Comparison of ENCODE assay signal across 10 cellular contexts in the genomic region with DNA sequence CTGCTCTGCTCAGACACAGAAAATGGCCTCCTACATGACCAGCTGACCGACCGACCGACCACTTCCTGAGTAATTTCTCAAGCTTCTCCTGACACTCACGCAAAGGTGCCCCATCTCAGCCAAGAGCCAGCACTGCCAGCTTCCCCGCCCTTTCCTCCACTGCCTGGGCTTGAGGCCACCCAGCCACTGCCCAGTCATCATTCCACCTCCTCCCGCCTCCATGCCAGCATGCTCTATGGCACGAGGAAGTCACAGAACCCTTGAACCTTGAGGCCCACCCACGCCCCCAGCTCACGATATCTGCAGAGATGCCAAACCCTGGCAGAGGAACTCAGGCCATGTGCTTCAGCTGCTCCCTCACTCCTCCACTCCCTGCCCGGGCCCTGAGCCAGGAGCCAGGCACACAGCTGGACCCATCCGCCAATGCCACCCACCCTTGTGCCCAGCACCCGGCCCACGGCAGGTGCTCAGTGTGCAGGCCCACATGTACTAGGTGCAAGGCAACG. TPM values are rescaled to one million over a fixed set of nuclear protein-coding genes. Genes with fewer than 3 reads are reported as not detected.
DNase-seq lines count a peak whose midpoint lies in the region; ATAC-seq, FAIRE-seq and TF ChIP-seq lines count a peak whose summit lies in the region.
"Had no signal": no experiment of that assay in that cellular context is flagged by ENCODE, and none has a peak within 500 bp of the region (broad histone marks: within the 10 kb centered on the region; RNA-seq: fewer than 3 reads in every experiment).

No MANE protein-coding gene starts in this region.

- no peak overlapping the region for H3K4me3 Mint-ChIP-seq in CD8-positive, alpha-beta T cell
- H3K4me3 Mint-ChIP-seq in endodermal cell, result no peak overlapping the region

- no peak for TF ChIP-seq POLR2A in H54 (IDR thresholded peaks at IDR 0.05; ENCODE audit: low read depth, low read length)

- FAIRE-seq in H54 (lab: Jason Lieb, UNC), result no peak

- H3K36me3 Mint-ChIP-seq in CD8-positive, alpha-beta T cell, result peaks cover 10% of the 10 kb centered on the region
- H3K36me3 Mint-ChIP-seq in endodermal cell (ENCODE audit: low read depth), result no peaks in the 10 kb centered on the region
- H3K36me3 Mint-ChIP-seq: naive thymus-derived CD8-positive, alpha-beta T cell had no signal

- no peak overlapping the region for H3K14ac ChIP-seq in neuronal stem cell (ENCODE audit: low read length)

- H3K27ac ChIP-seq in CD8-positive, alpha-beta T cell (ENCODE audit: low read depth, low read length), result no peak overlapping the region
- H3K27ac ChIP-seq in endodermal cell (ENCODE audit: low read depth, low read length) (no peak overlapping the region), neuronal stem cell (replicated peaks; ENCODE audit: low read length) (no peak overlapping the region)

- H2BK15ac ChIP-seq in neuronal stem cell (ENCODE audit: low read length), result no peak overlapping the region

- no peaks in the 10 kb centered on the region for H3K9me3 Mint-ChIP-seq in CD8-positive, alpha-beta T cell
- H3K9me3 Mint-ChIP-seq in endodermal cell, result no peaks in the 10 kb centered on the region
- H3K9me3 Mint-ChIP-seq: naive thymus-derived CD8-positive, alpha-beta T cell had no signal

- H3K4ac ChIP-seq in neuronal stem cell (ENCODE audit: low read length), result no peak overlapping the region

- H3K27ac Mint-ChIP-seq in CD8-positive, alpha-beta T cell, result peak overlapping the region; percentile 52
- H3K27ac Mint-ChIP-seq in endodermal cell, result peak overlapping the region; percentile 5

- H3K27me3 ChIP-seq in CD8-positive, alpha-beta T cell (ENCODE audit: insufficient read depth, low read length), result no peaks in the 10 kb centered on the region
- H3K27me3 ChIP-seq in endodermal cell (ENCODE audit: control insufficient read depth, insufficient read depth, low read length, poor library complexity, severe bottlenecking) (no peaks in the 10 kb centered on the region), neuronal stem cell (ENCODE audit: control insufficient read depth in 3 of 3, insufficient read depth in 3 of 3, low read depth in 1 of 3, low read length in 3 of 3) (no peaks in the 10 kb centered on the region)

- H3K36me3 ChIP-seq in CD8-positive, alpha-beta T cell (ENCODE audit: insufficient read depth, low read length), result no peaks in the 10 kb centered on the region
- H3K36me3 ChIP-seq in endodermal cell (ENCODE audit: control insufficient read depth, insufficient read depth, low read length) (no peaks in the 10 kb centered on the region), neuronal stem cell (replicated peaks in 1 of 2; ENCODE audit: control insufficient read depth in 2 of 2, insufficient read depth in 2 of 2, low read length in 2 of 2) (peaks cover 0 to 1% of the 10 kb centered on the region in 2 donors)

- H3K79me1 ChIP-seq in neuronal stem cell (ENCODE audit: low read depth, low read length), result peaks cover 7% of the 10 kb centered on the region

- 94% methylated on average over 10 to 14 of the region's 14 CpGs for WGBS in endodermal cell (ENCODE audit: insufficient coverage in 1 of 2, insufficient read length in 1 of 2), 2 experiments
- no CpG with 5 or more reads among the region's 14 CpGs for WGBS in neuronal stem cell (ENCODE audit: extremely low coverage in 2 of 2, insufficient read length in 2 of 2, insufficient replicate concordance in 1 of 2), 2 donors

- H3K23ac ChIP-seq in neuronal stem cell (ENCODE audit: low read depth, low read length, poor library complexity), result peak overlapping the region; percentile 52

- no peak overlapping the region for H4K91ac ChIP-seq in neuronal stem cell (ENCODE audit: low read depth, low read length, poor library complexity)

- POLR2A ChIA-PET in CD8-positive, alpha-beta T cell (lab: Charles Lee), result no interaction called here

- no peak overlapping the region for H3K4me2 ChIP-seq in neuronal stem cell (ENCODE audit: insufficient read depth, low read length, poor library complexity, severe bottlenecking)

- no peak overlapping the region for H2BK120ac ChIP-seq in neuronal stem cell (ENCODE audit: low read depth, low read length)

- H3K18ac ChIP-seq in neuronal stem cell (ENCODE audit: low read length), result peak overlapping the region; percentile 61

- H4K8ac ChIP-seq in neuronal stem cell (ENCODE audit: low read depth, low read length), result no peak overlapping the region

- H2AK5ac ChIP-seq in neuronal stem cell (ENCODE audit: low read depth, low read length), result peak overlapping the region; percentile 56

- no peak for TF ChIP-seq CTCF in CD8-positive, alpha-beta T cell (IDR thresholded peaks at IDR 0.05)
- TF ChIP-seq CTCF in endodermal cell (conservative IDR thresholded peaks at IDR 0.05), result no peak

- no peak overlapping the region for H2BK5ac ChIP-seq in neuronal stem cell (ENCODE audit: low read length)

- H2BK12ac ChIP-seq in neuronal stem cell (ENCODE audit: low read length), result peak overlapping the region; percentile 7

- no peak overlapping the region for H3K9ac ChIP-seq in endodermal cell (ENCODE audit: extremely low read depth, low read length, poor library complexity, severe bottlenecking)
- H3K9ac ChIP-seq in neuronal stem cell (ENCODE audit: low read depth, low read length, poor library complexity), result no peak overlapping the region

- H3K4me3 ChIP-seq in CD8-positive, alpha-beta T cell (ENCODE audit: low read depth, low read length), result no peak overlapping the region
- no peak overlapping the region for H3K4me3 ChIP-seq in endodermal cell (ENCODE audit: low read length)
- H3K4me3 ChIP-seq in neuronal stem cell (ENCODE audit: low read length in 2 of 2), result no peak overlapping the region

- no peak for DNase-seq in CD8-positive, alpha-beta T cell
- DNase-seq in NCI-H2196 treated with DMSO at 0.1 percent for 48 hours (lab: John Stamatoyannopoulos, UW; ENCODE audit: unreplicated experiment), result peak; percentile 75
- DNase-seq in endodermal cell, result peak; percentile 28
- DNase-seq in neuronal stem cell (ENCODE audit: low spot score), result no peak
- no peak for DNase-seq in stimulated activated naive CD4-positive, alpha-beta T cell treated with Interleukin-2 at 50 U/mL for 16 hours (lab: John Stamatoyannopoulos, UW)
- no peak for DNase-seq in H54 (ENCODE audit: insufficient read length, low spot score)
- DNase-seq in 8988T, result no peak
- DNase-seq: naive thymus-derived CD8-positive, alpha-beta T cell had no signal

- H3K9me3 ChIP-seq in CD8-positive, alpha-beta T cell (ENCODE audit: low read length), result no peaks in the 10 kb centered on the region
- H3K9me3 ChIP-seq in endodermal cell (ENCODE audit: control insufficient read depth, low read length), result no peaks in the 10 kb centered on the region
- H3K9me3 ChIP-seq in neuronal stem cell (replicated peaks in 1 of 2; ENCODE audit: control insufficient read depth in 2 of 2, insufficient read depth in 1 of 2, low read depth in 1 of 2, low read length in 2 of 2), result no peaks in the 10 kb centered on the region

- CTCF ChIA-PET in CD8-positive, alpha-beta T cell (lab: Charles Lee), result no interaction called here

- H3K27me3 Mint-ChIP-seq in CD8-positive, alpha-beta T cell (ENCODE audit: low read depth), result no peaks in the 10 kb centered on the region
- no peaks in the 10 kb centered on the region for H3K27me3 Mint-ChIP-seq in endodermal cell (ENCODE audit: insufficient read depth)
- H3K27me3 Mint-ChIP-seq: naive thymus-derived CD8-positive, alpha-beta T cell had no signal

- H3K4me1 Mint-ChIP-seq in CD8-positive, alpha-beta T cell (ENCODE audit: low read depth), result peaks cover 24% of the 10 kb centered on the region
- H3K4me1 Mint-ChIP-seq in endodermal cell, result peaks cover 11% of the 10 kb centered on the region

- ATAC-seq in CD8-positive, alpha-beta T cell, result no peak
- no peak for ATAC-seq in GM18517 (IDR thresholded peaks at IDR 0.05; ENCODE audit: unreplicated experiment)
- ATAC-seq: naive thymus-derived CD8-positive, alpha-beta T cell had no signal

- intact Hi-C loops in CD8-positive, alpha-beta T cell (cut with DNase I, micrococcal nuclease), result no loop called here

- no peaks in the 10 kb centered on the region for H3K4me1 ChIP-seq in CD8-positive, alpha-beta T cell (ENCODE audit: insufficient read depth, low read length)
- H3K4me1 ChIP-seq in endodermal cell (ENCODE audit: control insufficient read depth, insufficient read depth, low read length), result no peaks in the 10 kb centered on the region
- peaks cover 14 to 26% of the 10 kb centered on the region in 2 donors for H3K4me1 ChIP-seq in neuronal stem cell (ENCODE audit: control insufficient read depth in 2 of 2, insufficient read depth in 1 of 2, low read depth in 1 of 2, low read length in 2 of 2)

- H2AFZ ChIP-seq in neuronal stem cell (ENCODE audit: low read length), result no peak overlapping the region

RNA-seq across cellular contexts. Expression of gene KIAA0930, which starts 14.0 kb away (rescaled TPM):
- total RNA-seq in CD8-positive, alpha-beta T cell, result 10 to 100 TPM in 1 of 2 experiments, 1 to 10 TPM in 1; 6.6 to 11.7 TPM
- 10 to 100 TPM; 36.2 to 47.8 TPM for total RNA-seq in endodermal cell
- polyA plus RNA-seq in endodermal cell (2013, experiment 1 of 2), result 38.3 TPM
- polyA plus RNA-seq in endodermal cell (2013, experiment 2 of 2), result 36.4 TPM
- 62.1 TPM for polyA plus RNA-seq in neuronal stem cell (2013, experiment 1 of 2)
- polyA plus RNA-seq in neuronal stem cell (2013, experiment 2 of 2), result 61.2 TPM

RNA-seq across cellular contexts. Expression of gene UPK3A, which starts 58.0 kb away (rescaled TPM):
- not detected for total RNA-seq in CD8-positive, alpha-beta T cell
- not detected for total RNA-seq in endodermal cell
- polyA plus RNA-seq in endodermal cell (2013, experiment 1 of 2), result 0.21 TPM
- polyA plus RNA-seq in endodermal cell (2013, experiment 2 of 2), result not detected
- 0.20 TPM for polyA plus RNA-seq in neuronal stem cell (2013, experiment 1 of 2)
- 0.25 TPM for polyA plus RNA-seq in neuronal stem cell (2013, experiment 2 of 2)
- total RNA-seq: naive thymus-derived CD8-positive, alpha-beta T cell; T-helper 1 cell treated with Interleukin-12 subunit alpha and Interleukin-12 subunit beta and Interleukin-4 antibody, amounts not matched to agents 30 ng/mL and 1 ng/mL, for 36 hours had no signal
- polyA plus RNA-seq: naive thymus-derived CD8-positive, alpha-beta T cell had no signal

Comparison
In these comparisons a context has a peak if more than half of its experiments do, and no peak if none do; other contexts are left out.
1. DNase-seq: peak in NCI-H2196 treated with DMSO at 0.1 percent for 48 hours (single experiment) and endodermal cell (single experiment); none in CD8-positive, alpha-beta T cell (0 of 7), neuronal stem cell (single experiment), stimulated activated naive CD4-positive, alpha-beta T cell treated with Interleukin-2 at 50 U/mL for 16 hours (single experiment), H54 (single experiment) and 8988T (single experiment).